Comparison of ENCODE assay signal across 17 cellular contexts in the genomic region with DNA sequence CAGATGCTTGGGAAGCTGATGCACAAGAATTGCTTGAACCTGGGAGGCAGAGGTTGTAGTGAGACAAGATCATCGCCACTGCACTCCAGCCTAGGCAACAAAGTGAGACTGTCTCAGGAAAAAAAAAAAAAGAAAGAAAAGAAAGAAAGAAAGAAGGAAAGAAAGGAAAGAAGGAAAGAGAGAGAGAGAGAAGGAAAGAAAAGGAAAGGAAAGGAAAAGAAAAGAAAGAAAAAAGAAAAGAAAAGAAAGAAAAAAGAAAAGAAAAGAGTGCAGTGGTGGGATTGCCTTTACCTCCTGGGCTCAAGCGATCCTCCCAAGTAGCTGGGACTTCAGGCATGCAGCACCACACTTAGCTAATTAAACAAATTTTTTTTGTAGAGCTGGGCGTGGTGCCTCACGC. TPM values are rescaled to one million over a fixed set of nuclear protein-coding genes. Genes with fewer than 3 reads are reported as not detected.
DNase-seq lines count a peak whose midpoint lies in the region; ATAC-seq and TF ChIP-seq lines count a peak whose summit lies in the region.
"Had no signal": no experiment of that assay in that cellular context is flagged by ENCODE, and none has a peak within 500 bp of the region (broad histone marks: within the 10 kb centered on the region; RNA-seq: fewer than 3 reads in every experiment).

No MANE protein-coding gene starts in this region.

- H3K27ac ChIP-seq in HEK293 (ENCODE audit: extremely low read depth, low read depth, low read length), result no peak overlapping the region
- H3K27ac ChIP-seq: 22Rv1, BLaER1 had no signal

- peaks cover 9% of the 10 kb centered on the region for H3K27me3 Mint-ChIP-seq in activated CD8-positive, alpha-beta T cell treated with anti-CD3 and anti-CD28 coated beads for 36 hours
- H3K27me3 Mint-ChIP-seq in activated CD8-positive, alpha-beta T cell treated with anti-CD3 and anti-CD28 coated beads, Interleukin-2, amount 10 ng/mL, durations not matched to agents 7 days and 5 days (ENCODE audit: low read depth), result peaks cover 4% of the 10 kb centered on the region
- H3K27me3 Mint-ChIP-seq in osteocyte (ENCODE audit: unreplicated experiment), result no peaks in the 10 kb centered on the region

- H3K27ac Mint-ChIP-seq in activated CD8-positive, alpha-beta T cell treated with anti-CD3 and anti-CD28 coated beads for 36 hours, result no peak overlapping the region
- no peak overlapping the region for H3K27ac Mint-ChIP-seq in activated CD8-positive, alpha-beta T cell treated with anti-CD3 and anti-CD28 coated beads, Interleukin-2, amount 10 ng/mL, durations not matched to agents 7 days and 5 days
- H3K27ac Mint-ChIP-seq in osteocyte (ENCODE audit: unreplicated experiment), result peak overlapping the region; percentile 34
- H3K27ac Mint-ChIP-seq: CD14-positive monocyte; CD4-positive, alpha-beta memory T cell; CD4-positive, CD25-positive, alpha-beta regulatory T cell; CD8-positive, alpha-beta memory T cell had no signal

- no peak for TF ChIP-seq POLR2A in erythroblast (IDR thresholded peaks at IDR 0.05; ENCODE audit: low read length)

- ATAC-seq in activated CD8-positive, alpha-beta T cell treated with anti-CD3 and anti-CD28 coated beads for 36 hours, result no peak
- ATAC-seq in activated CD8-positive, alpha-beta T cell treated with anti-CD3 and anti-CD28 coated beads, Interleukin-2, amount 10 ng/mL, durations not matched to agents 7 days and 5 days, result no peak

- no peak overlapping the region for H3K4me3 ChIP-seq in HEK293 (ENCODE audit: low read depth, low read length)
- H3K4me3 ChIP-seq: BLaER1 had no signal

- no peaks in the 10 kb centered on the region for H3K36me3 ChIP-seq in HEK293 (ENCODE audit: control insufficient read depth in 2 of 2, insufficient read depth in 1 of 2, low read length in 2 of 2)
- H3K36me3 ChIP-seq: BE2C, BLaER1 had no signal

- no peaks in the 10 kb centered on the region for H3K36me3 Mint-ChIP-seq in activated CD8-positive, alpha-beta T cell treated with anti-CD3 and anti-CD28 coated beads for 36 hours (ENCODE audit: low read depth)
- no peaks in the 10 kb centered on the region for H3K36me3 Mint-ChIP-seq in activated CD8-positive, alpha-beta T cell treated with anti-CD3 and anti-CD28 coated beads, Interleukin-2, amount 10 ng/mL, durations not matched to agents 7 days and 5 days (ENCODE audit: low read depth)
- peaks cover 16% of the 10 kb centered on the region for H3K36me3 Mint-ChIP-seq in osteocyte (ENCODE audit: unreplicated experiment)
- H3K36me3 Mint-ChIP-seq: CD14-positive monocyte; CD4-positive, alpha-beta memory T cell; CD4-positive, CD25-positive, alpha-beta regulatory T cell; CD8-positive, alpha-beta memory T cell had no signal

- H3K9me3 ChIP-seq in HEK293 (ENCODE audit: control insufficient read depth, insufficient read depth, low read depth, low read length), result no peaks in the 10 kb centered on the region
- H3K9me3 ChIP-seq: BE2C had no signal

- DNase-seq in activated CD8-positive, alpha-beta T cell treated with anti-CD3 and anti-CD28 coated beads for 36 hours, result no peak
- no peak for DNase-seq in activated CD8-positive, alpha-beta T cell treated with anti-CD3 and anti-CD28 coated beads, Interleukin-2, amount 10 ng/mL, durations not matched to agents 7 days and 5 days
- DNase-seq in osteocyte (ENCODE audit: extremely low spot score, unreplicated experiment) (no peak), erythroblast (lab: John Stamatoyannopoulos, UW) (no peak)
- DNase-seq: ACHN; BE2C; C1 segment of cervical spinal cord; CD4-positive, alpha-beta memory T cell; CD4-positive, CD25-positive, alpha-beta regulatory T cell; CD8-positive, alpha-beta memory T cell; COR-L47; DMS79 treated with DMSO at 0.1 percent for 48 hours; GF-D8 had no signal

- no peaks in the 10 kb centered on the region for H3K4me1 Mint-ChIP-seq in activated CD8-positive, alpha-beta T cell treated with anti-CD3 and anti-CD28 coated beads for 36 hours (ENCODE audit: low read depth)
- no peaks in the 10 kb centered on the region for H3K4me1 Mint-ChIP-seq in activated CD8-positive, alpha-beta T cell treated with anti-CD3 and anti-CD28 coated beads, Interleukin-2, amount 10 ng/mL, durations not matched to agents 7 days and 5 days (ENCODE audit: low read depth)
- peaks cover 2% of the 10 kb centered on the region for H3K4me1 Mint-ChIP-seq in osteocyte (ENCODE audit: unreplicated experiment)
- H3K4me1 Mint-ChIP-seq: CD8-positive, alpha-beta memory T cell had no signal

- CTCF ChIA-PET in activated CD8-positive, alpha-beta T cell treated with anti-CD3 and anti-CD28 coated beads for 36 hours (lab: Charles Lee), result interaction anchor here (1.6 to 1.8 kb wide), 2 partner anchors 9 to 104 kb away, joined by 5 read pairs; no protein-coding TSS in a partner anchor
- CTCF ChIA-PET in activated CD8-positive, alpha-beta T cell treated with anti-CD3 and anti-CD28 coated beads, Interleukin-2, amount 10 ng/mL, durations not matched to agents 7 days and 5 days (lab: Charles Lee), result interaction anchor here (2.1 kb wide), 1 partner anchor 78 kb away, joined by 4 read pairs; no protein-coding TSS in a partner anchor
- CTCF ChIA-PET in HEK293 (lab: Yijun Ruan, JAX), result no interaction called here

- H3K4me1 ChIP-seq in HEK293 (ENCODE audit: control insufficient read depth, insufficient read depth, low read length), result no peaks in the 10 kb centered on the region
- H3K4me1 ChIP-seq: BE2C had no signal

- no peaks in the 10 kb centered on the region for H3K9me3 Mint-ChIP-seq in activated CD8-positive, alpha-beta T cell treated with anti-CD3 and anti-CD28 coated beads for 36 hours
- no peaks in the 10 kb centered on the region for H3K9me3 Mint-ChIP-seq in activated CD8-positive, alpha-beta T cell treated with anti-CD3 and anti-CD28 coated beads, Interleukin-2, amount 10 ng/mL, durations not matched to agents 7 days and 5 days (ENCODE audit: insufficient read depth)
- H3K9me3 Mint-ChIP-seq in osteocyte (ENCODE audit: unreplicated experiment), result no peaks in the 10 kb centered on the region
- H3K9me3 Mint-ChIP-seq: CD8-positive, alpha-beta memory T cell had no signal

- TF ChIP-seq CTCF in activated CD8-positive, alpha-beta T cell treated with anti-CD3 and anti-CD28 coated beads for 36 hours (IDR thresholded peaks at IDR 0.05), result peak; percentile 13
- no peak for TF ChIP-seq CTCF in HEK293 (tag by site-specific recombination; IDR thresholded peaks at IDR 0.05)
- no peak for TF ChIP-seq CTCF in osteocyte (IDR thresholded peaks at IDR 0.05)

- intact Hi-C loops in activated CD8-positive, alpha-beta T cell treated with anti-CD3 and anti-CD28 coated beads for 36 hours (cut with micrococcal nuclease), result no loop called here

- POLR2A ChIA-PET in activated CD8-positive, alpha-beta T cell treated with anti-CD3 and anti-CD28 coated beads for 36 hours (lab: Charles Lee), result no interaction called here
- POLR2A ChIA-PET in activated CD8-positive, alpha-beta T cell treated with anti-CD3 and anti-CD28 coated beads, Interleukin-2, amount 10 ng/mL, durations not matched to agents 7 days and 5 days (lab: Charles Lee), result no interaction called here
- POLR2A ChIA-PET in HEK293 (lab: Yijun Ruan, JAX), result no interaction called here

- H3K4me3 Mint-ChIP-seq in activated CD8-positive, alpha-beta T cell treated with anti-CD3 and anti-CD28 coated beads for 36 hours, result no peak overlapping the region
- no peak overlapping the region for H3K4me3 Mint-ChIP-seq in activated CD8-positive, alpha-beta T cell treated with anti-CD3 and anti-CD28 coated beads, Interleukin-2, amount 10 ng/mL, durations not matched to agents 7 days and 5 days
- H3K4me3 Mint-ChIP-seq in osteocyte (ENCODE audit: unreplicated experiment), result no peak overlapping the region
- H3K4me3 Mint-ChIP-seq: CD14-positive monocyte; CD4-positive, alpha-beta memory T cell; CD4-positive, CD25-positive, alpha-beta regulatory T cell; CD8-positive, alpha-beta memory T cell had no signal

TF ChIP-seq in HEK293, 187 proteins besides CTCF, POLR2A, EP300 and RAD21:
- TF ChIP-seq ZNF449 (tag by site-specific recombination; IDR thresholded peaks at IDR 0.05), result no peak
- no peak for TF ChIP-seq ZNF560 (tag by site-specific recombination; IDR thresholded peaks at IDR 0.05; ENCODE audit: borderline replicate concordance)
- no peak for TF ChIP-seq ZBTB6 (tag by site-specific recombination; IDR thresholded peaks at IDR 0.05)
- TF ChIP-seq ZNF146 (tag by site-specific recombination; IDR thresholded peaks at IDR 0.05), result no peak
- peak; percentile 50; the same call in 1 of the 2 replicates for TF ChIP-seq ZNF366 (tag by site-specific recombination; conservative IDR thresholded peaks at IDR 0.05)
- peak; percentile 59; the same call in 1 of the 2 replicates for TF ChIP-seq PRDM1 (tag by site-specific recombination; IDR thresholded peaks at IDR 0.05)
- no peak for TF ChIP-seq ZNF221 (tag by site-specific recombination; IDR thresholded peaks at IDR 0.05; ENCODE audit: borderline replicate concordance)
TF ChIP-seq in HEK293: peak in this region for 2.

RNA-seq across cellular contexts. Expression of gene OLFM2, which starts 12.9 kb away (rescaled TPM):
- total RNA-seq in activated CD8-positive, alpha-beta T cell treated with anti-CD3 and anti-CD28 coated beads for 36 hours, result 1 to 10 TPM; 2.7 to 3.2 TPM
- total RNA-seq in activated CD8-positive, alpha-beta T cell treated with anti-CD3 and anti-CD28 coated beads, Interleukin-2, amount 10 ng/mL, durations not matched to agents 7 days and 5 days, result 1 to 10 TPM; 9.2 to 9.9 TPM
- 208 and 236 TPM in 2 replicates for total RNA-seq in osteocyte

Comparison
In these comparisons a context has a peak if more than half of its experiments do, and no peak if none do; other contexts are left out.
1. RNA of gene OLFM2, which starts 12.9 kb away (total RNA-seq): 208 to 236 TPM in osteocyte; 9.2 to 9.9 TPM in activated CD8-positive, alpha-beta T cell treated with anti-CD3 and anti-CD28 coated beads, Interleukin-2, amount 10 ng/mL, durations not matched to agents 7 days and 5 days and 2.7 to 3.2 TPM in activated CD8-positive, alpha-beta T cell treated with anti-CD3 and anti-CD28 coated beads for 36 hours; every median in the first group is over 10 times any median in the second.